In genomic region chr6:36024154-36024760, GRCh38 we compare ENCODE assay signal across 17 cellular contexts. TPM values are rescaled to one million over a fixed set of nuclear protein-coding genes. Genes with fewer than 3 reads are reported as not detected.
DNase-seq lines count a peak whose midpoint lies in the region; FAIRE-seq and TF ChIP-seq lines count a peak whose summit lies in the region.
"Had no signal": no experiment of that assay in that cellular context is flagged by ENCODE, and none has a peak within 500 bp of the region (broad histone marks: within the 10 kb centered on the region; RNA-seq: fewer than 3 reads in every experiment).

TSS of gene SLC26A8 (minus strand) at chr6:36024641. CDS start at chr6:36019707, 4,934 bp downstream.

- H3K4me3 Mint-ChIP-seq in nephron = peak within 1 kb of the TSS; percentile 12 to 46 (median 36)
- H3K4me3 Mint-ChIP-seq: natural killer cell had no signal

- no peak within 1 kb of the TSS for H3K27ac ChIP-seq in BLaER1
- H3K27ac ChIP-seq in endothelial cell of umbilical vein (ENCODE audit: insufficient read depth, low read depth, low read length) = no peak within 1 kb of the TSS
- H3K27ac ChIP-seq in ascending aorta = no peak within 1 kb of the TSS
- H3K27ac ChIP-seq: SJCRH30 had no signal

- peaks cover 28% of the 10 kb centered on the region for H3K27me3 Mint-ChIP-seq in nephron (ENCODE audit: low read depth)

- peaks cover 13% of the 10 kb centered on the region for H3K79me2 ChIP-seq in endothelial cell of umbilical vein (ENCODE audit: control insufficient read depth, insufficient read depth, low read length)

- H3K9me3 ChIP-seq in BLaER1 (no peaks in the 10 kb centered on the region), endothelial cell of umbilical vein (replicated peaks; ENCODE audit: control insufficient read depth, insufficient read depth, low read length) (no peaks in the 10 kb centered on the region), ascending aorta (no peaks in the 10 kb centered on the region)
- H3K9me3 ChIP-seq: SJCRH30 had no signal

- peak within 1 kb of the TSS; percentile 25 for H2AFZ ChIP-seq in endothelial cell of umbilical vein (ENCODE audit: low read depth, low read length)

- TF ChIP-seq POLR2A in NB4 (IDR thresholded peaks at IDR 0.05; ENCODE audit: extremely low read depth, insufficient read length) = no peak
- TF ChIP-seq POLR2A in endothelial cell of umbilical vein (IDR thresholded peaks at IDR 0.05; ENCODE audit: low read depth, low read length) = no peak

- peak within 1 kb of the TSS; percentile 72 for H3K4me2 ChIP-seq in BLaER1
- no peak within 1 kb of the TSS for H3K4me2 ChIP-seq in endothelial cell of umbilical vein (ENCODE audit: insufficient read depth, low read length)

- H3K4me3 ChIP-seq in BLaER1 (0 out of 2 replicates have a peak within 1 kb of the TSS, but pooled peaks have one; percentile 34), NB4 (ENCODE audit: low read depth, low read length) (peak within 1 kb of the TSS; percentile 41), endothelial cell of umbilical vein (replicated peaks in 1 of 3; ENCODE audit: insufficient read depth in 1 of 3, low read depth in 1 of 3, low read length in 3 of 3) (no peak within 1 kb of the TSS), ascending aorta (no peak within 1 kb of the TSS)
- H3K4me3 ChIP-seq: SJCRH30 had no signal

- no peaks in the 10 kb centered on the region for H3K36me3 ChIP-seq in BLaER1
- no peaks in the 10 kb centered on the region for H3K36me3 ChIP-seq in endothelial cell of umbilical vein (ENCODE audit: control insufficient read depth in 2 of 2, extremely low read depth in 1 of 2, insufficient read depth in 2 of 2, low read length in 2 of 2)
- H3K36me3 ChIP-seq in ascending aorta = no peaks in the 10 kb centered on the region
- H3K36me3 ChIP-seq: SJCRH30 had no signal

- intact Hi-C loops in endothelial cell of umbilical vein (cut with micrococcal nuclease) (no loop called here), ascending aorta (cut with DNase I) (no loop called here)

- no peaks in the 10 kb centered on the region for H3K9me3 Mint-ChIP-seq in nephron
- H3K9me3 Mint-ChIP-seq: activated naive CD4-positive, alpha-beta T cell treated with anti-CD3 and anti-CD28 coated beads, Interleukin-2, amount 50 U/mL, for 72 hours; natural killer cell had no signal

- DNase-seq in NB4 (ENCODE audit: low read depth) = peak; percentile 23
- no peak for DNase-seq in endothelial cell of umbilical vein (ENCODE audit: low read depth, low spot score)
- DNase-seq in UCSD-AML1 (lab: John Stamatoyannopoulos, UW; ENCODE audit: unreplicated experiment) = no peak
- DNase-seq in activated CD4-positive, alpha-beta T cell treated with anti-CD3 and anti-CD28 coated beads for 1 hour = no peak
- no peak for DNase-seq in GM19240 (ENCODE audit: insufficient read length, low spot score)
- no peak for DNase-seq in ascending aorta (ENCODE audit: low spot score in 2 of 2)
- DNase-seq: activated CD4-positive, alpha-beta T cell treated with anti-CD3 and anti-CD28 coated beads, Interleukin-2, amount 50 U/mL, for 48 hours; effector CD8-positive, alpha-beta T cell; GF-D8; hippocampal formation; natural killer cell; NCI-H524 treated with DMSO at 0.1 percent for 48 hours; SJCRH30 had no signal

- dilution Hi-C loops in endothelial cell of umbilical vein (cut with MboI; ENCODE audit: extremely low pct_ligation_motif_present, low sequenced_read_pairs) = no loop called here

- peaks cover 33% of the 10 kb centered on the region for H3K4me1 Mint-ChIP-seq in nephron

- no TSS peak for BruUV-seq in endothelial cell of umbilical vein (replicated peaks; lab: Mats Ljungman, UMichigan)

- FAIRE-seq in endothelial cell of umbilical vein (lab: Jason Lieb, UNC) = no peak

- H3K36me3 Mint-ChIP-seq in nephron (ENCODE audit: low read depth) = no peaks in the 10 kb centered on the region
- H3K36me3 Mint-ChIP-seq: natural killer cell had no signal

- H3K9ac ChIP-seq in BLaER1 = no peak within 1 kb of the TSS
- H3K9ac ChIP-seq in endothelial cell of umbilical vein (replicated peaks; ENCODE audit: extremely low read depth, insufficient read depth, low read length) = no peak within 1 kb of the TSS

- CTCF ChIA-PET in endothelial cell of umbilical vein (lab: Charles Lee) = no interaction called here

- no peaks in the 10 kb centered on the region for H3K9me1 ChIP-seq in endothelial cell of umbilical vein (replicated peaks; ENCODE audit: control insufficient read depth, extremely low read depth, insufficient read depth, low read length)

- H4K20me1 ChIP-seq in BLaER1 = peaks cover 4% of the 10 kb centered on the region
- H4K20me1 ChIP-seq in endothelial cell of umbilical vein (replicated peaks; ENCODE audit: control insufficient read depth, extremely low read depth, insufficient read depth, low read length) = no peaks in the 10 kb centered on the region

- POLR2A ChIA-PET in endothelial cell of umbilical vein (lab: Charles Lee) = no interaction called here

- H3K4me1 ChIP-seq in BLaER1 (peaks cover 14% of the 10 kb centered on the region), endothelial cell of umbilical vein (ENCODE audit: control insufficient read depth, extremely low read depth, insufficient read depth, low read length) (peaks cover 18% of the 10 kb centered on the region), ascending aorta (peaks cover 0 to 9% of the 10 kb centered on the region in 2 donors)
- H3K4me1 ChIP-seq: SJCRH30 had no signal

- H3K27me3 ChIP-seq in BLaER1 = peaks cover 37% of the 10 kb centered on the region
- no peaks in the 10 kb centered on the region for H3K27me3 ChIP-seq in endothelial cell of umbilical vein (ENCODE audit: control insufficient read depth in 2 of 2, insufficient read depth in 2 of 2, low read length in 2 of 2)
- H3K27me3 ChIP-seq in ascending aorta = no peaks in the 10 kb centered on the region
- H3K27me3 ChIP-seq: SJCRH30 had no signal

- H3K27ac Mint-ChIP-seq in nephron = peak within 1 kb of the TSS in 2 of 3 experiments; percentile 59 to 71
- H3K27ac Mint-ChIP-seq: activated naive CD4-positive, alpha-beta T cell treated with anti-CD3 and anti-CD28 coated beads, Interleukin-2, amount 50 U/mL, for 72 hours; natural killer cell had no signal

- no peak for TF ChIP-seq CTCF in NB4 (IDR thresholded peaks at IDR 0.05; ENCODE audit: low read depth, low read length)
- no peak for TF ChIP-seq CTCF in endothelial cell of umbilical vein (IDR thresholded peaks at IDR 0.05; ENCODE audit: extremely low read depth in 1 of 2, insufficient read depth in 1 of 2, low read depth in 1 of 2, low read length in 2 of 2)
- TF ChIP-seq CTCF in nephron (IDR thresholded peaks at IDR 0.05; ENCODE audit: unreplicated experiment in 3 of 3) = no peak
- no peak for TF ChIP-seq CTCF in ascending aorta (IDR thresholded peaks at IDR 0.05)

TF ChIP-seq in endothelial cell of umbilical vein, 7 proteins besides CTCF, POLR2A, EP300 and RAD21:
- no peak for TF ChIP-seq POLR2AphosphoS5 (IDR thresholded peaks at IDR 0.05; ENCODE audit: insufficient read depth, low read depth, low read length)
- no peak for TF ChIP-seq MYC (IDR thresholded peaks at IDR 0.05; ENCODE audit: low read depth, low read length)
- no peak for TF ChIP-seq MAX (IDR thresholded peaks at IDR 0.05; ENCODE audit: insufficient read depth, insufficient read length)
- TF ChIP-seq FOS (IDR thresholded peaks at IDR 0.05; ENCODE audit: borderline replicate concordance, insufficient read depth, low read length) = no peak
- TF ChIP-seq GATA2 (IDR thresholded peaks at IDR 0.05; ENCODE audit: insufficient read depth, insufficient read length, low read depth, low read length) = no peak
- TF ChIP-seq EZH2 (IDR thresholded peaks at IDR 0.05; ENCODE audit: borderline replicate concordance, low read depth, low read length, severe bottlenecking) = no peak
- TF ChIP-seq JUN (IDR thresholded peaks at IDR 0.05; ENCODE audit: borderline replicate concordance, insufficient read depth, insufficient read length, low read depth) = no peak

RNA-seq across cellular contexts. Expression of gene SLC26A8, which starts in this region (rescaled TPM):
- total RNA-seq in endothelial cell of umbilical vein (not detected in 2 replicates), ascending aorta (not detected)
- polyA plus RNA-seq in endothelial cell of umbilical vein = 0.01 and 0.08 TPM in 2 replicates
- polyA plus RNA-seq in endothelial cell of umbilical vein (2011; cell fraction: cytosol; rRNA removed) = 0.03 TPM in 1 of 2 replicates, not detected in the other
- polyA plus RNA-seq in endothelial cell of umbilical vein (2011; cell fraction: nucleus; rRNA removed) = 0.06 and 0.07 TPM in 2 replicates
- 0.04 TPM in 1 of 2 replicates, not detected in the other for polyA plus RNA-seq in endothelial cell of umbilical vein (2012)
- polyA minus RNA-seq in endothelial cell of umbilical vein = not detected in 2 replicates
- not detected for polyA minus RNA-seq in endothelial cell of umbilical vein (2011; cell fraction: cytosol; rRNA and poly(A)+ RNA removed)
- polyA minus RNA-seq in endothelial cell of umbilical vein (2011; cell fraction: nucleus; rRNA and poly(A)+ RNA removed) = 0.19 TPM in 1 of 2 replicates, not detected in the other
- total RNA-seq: LHCN-M2, SJCRH30 had no signal

Comparison
In these comparisons a context has a peak if more than half of its experiments do, and no peak if none do; other contexts are left out.
1. H3K4me3 ChIP-seq: peak in BLaER1 (single experiment) and NB4 (single experiment); none in endothelial cell of umbilical vein (0 of 3) and ascending aorta (0 of 2).